2 cellular contexts compared by ENCODE assay signal in genomic region chr17:15673719-15674118, GRCh38.
A peak's percentile ranks its signal among the peaks of the same experiment; 100 is the strongest.
TF ChIP-seq lines count a peak whose summit lies in the region.
"Not testable (repeated sequence)": the region's sequence is repeated elsewhere in the genome, so short reads cannot be mapped to it uniquely, and the experiment has no call there.

No MANE protein-coding gene starts in this region.

TF ChIP-seq in K562, 482 proteins besides CTCF, POLR2A, EP300 and RAD21:
- TF ChIP-seq CEBPG (CRISPR knock-in tag; IDR thresholded peaks at IDR 0.05), result not testable (repeated sequence)
- peak; percentile 56 to 60 for TF ChIP-seq CEBPG (tag; conservative IDR thresholded peaks at IDR 0.05 in 1 of 2, IDR thresholded peaks at IDR 0.05 in 1 of 2)
- TF ChIP-seq CEBPB (tag; IDR thresholded peaks at IDR 0.05), result peak; percentile 67

TF ChIP-seq in HepG2, 621 proteins besides CTCF, POLR2A, EP300 and RAD21:
- TF ChIP-seq CEBPB (IDR thresholded peaks at IDR 0.05; ENCODE audit: borderline replicate concordance, low read depth, low read length), result peak; percentile 11; the same call in 1 of the 2 replicates
